Comparison of ENCODE assay signal across 8 cellular contexts in the genomic region with DNA sequence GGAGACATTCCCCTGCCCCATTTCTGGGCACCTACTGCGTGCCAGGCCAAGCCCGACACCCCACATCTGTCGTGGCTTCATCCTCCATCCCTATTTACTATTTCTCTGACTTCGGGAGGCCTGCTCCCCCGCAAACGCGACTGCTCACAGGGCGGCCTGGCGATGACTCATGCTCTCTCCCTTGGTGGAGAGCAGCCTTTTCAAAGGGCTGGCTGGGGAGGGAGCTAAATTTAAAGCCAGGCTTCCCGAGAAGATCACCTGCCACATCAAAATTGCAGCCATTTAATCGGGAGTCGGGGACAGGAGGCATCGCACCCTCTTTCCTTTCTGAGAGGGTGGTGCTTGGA.
DNase-seq lines count a peak whose midpoint lies in the region; ATAC-seq lines count a peak whose summit lies in the region.

No MANE protein-coding gene starts in this region.

- ATAC-seq in HG03565 (IDR thresholded peaks at IDR 0.05; ENCODE audit: unreplicated experiment), result no peak
- no peak for ATAC-seq in HG02981 (IDR thresholded peaks at IDR 0.05; ENCODE audit: unreplicated experiment)
- no peak for ATAC-seq in HG03039 (IDR thresholded peaks at IDR 0.05; ENCODE audit: unreplicated experiment)

- peak; percentile 41 for DNase-seq in NCI-H2029 (lab: John Stamatoyannopoulos, UW)
- DNase-seq in NCI-H2029 treated with DMSO at 0.1 percent for 48 hours (lab: John Stamatoyannopoulos, UW), result no peak
- DNase-seq in OCI-M1 (lab: John Stamatoyannopoulos, UW), result peak; percentile 2
- peak; percentile 13 for DNase-seq in fibroblast of gingiva (ENCODE audit: low read depth)
- DNase-seq in stimulated activated CD8-positive, alpha-beta memory T cell treated with anti-CD3 and anti-CD28 coated beads, Interleukin-4, amount 100 ng/mL, for 48 hours, result peak; percentile 44
